8 cellular contexts compared by ENCODE assay signal in the genomic region with DNA sequence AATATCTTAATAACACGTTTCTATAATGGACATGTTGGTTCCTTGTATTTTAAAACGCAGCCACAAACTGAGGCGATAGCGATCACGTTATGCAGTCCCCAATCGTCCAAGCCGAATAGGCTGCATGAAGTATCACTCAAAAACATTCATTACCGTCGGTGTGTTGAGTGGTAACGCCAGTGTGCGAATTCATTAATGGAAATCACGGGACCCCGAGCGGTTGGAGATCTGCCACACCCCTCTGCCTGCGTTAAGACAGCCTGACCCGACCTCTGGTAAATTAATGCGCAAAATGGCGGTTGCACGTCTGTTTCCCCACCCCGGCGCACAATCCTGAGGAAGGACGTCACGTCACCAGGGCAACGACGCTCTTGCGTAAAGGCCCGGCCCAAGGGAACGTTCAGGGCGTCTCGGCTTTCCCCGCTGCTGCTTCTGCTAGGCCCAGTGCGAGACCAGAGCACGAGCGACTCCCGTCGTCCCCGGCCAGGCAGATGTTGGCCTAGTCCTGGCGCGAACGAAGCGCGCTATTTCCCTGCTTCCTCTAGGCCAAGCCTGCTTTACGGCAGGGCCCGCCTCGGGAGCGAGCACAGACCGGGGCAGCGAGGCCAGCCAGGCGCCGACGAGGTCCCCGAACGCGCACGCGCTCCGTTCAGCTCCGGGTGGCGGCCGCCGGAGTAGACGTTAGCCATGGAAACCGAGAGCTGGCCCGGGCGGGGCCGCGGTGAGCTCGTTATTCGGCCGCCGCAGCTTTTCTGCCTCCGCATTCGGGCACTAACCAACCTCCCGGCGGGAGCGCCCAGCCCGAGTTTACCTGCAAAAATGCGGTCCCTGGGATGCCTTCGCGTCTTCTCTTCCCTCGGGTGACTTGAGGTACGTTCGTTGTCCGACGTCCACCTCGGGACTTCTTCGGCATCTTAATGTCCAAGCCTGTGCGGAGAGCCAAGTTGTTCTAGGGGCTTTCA.
DNase-seq lines count a peak whose midpoint lies in the region; ATAC-seq and TF ChIP-seq lines count a peak whose summit lies in the region.

PCNX4 (plus strand) TSS at position 374 of the 962 bp plus-strand sequence. CDS start 15,716 bp downstream, outside the sequence.

- peak within 1 kb of the TSS; percentile 98 for H3K27ac ChIP-seq in cingulate gyrus (ENCODE audit: low read depth, low read length)

- TF ChIP-seq POLR2A in GM19193 (IDR thresholded peaks at IDR 0.05; ENCODE audit: extremely low read depth, insufficient read depth, insufficient read length) = peak; percentile 92

- peak; percentile 97 for ATAC-seq in HG03439 (IDR thresholded peaks at IDR 0.05; ENCODE audit: unreplicated experiment)

- DNase-seq in AML-193 (lab: John Stamatoyannopoulos, UW) (peak; percentile 95 to 96), NCI-H524 treated with DMSO at 0.1 percent for 48 hours (lab: John Stamatoyannopoulos, UW) (peak; percentile 100), kidney glomerular epithelial cell (lab: John Stamatoyannopoulos, UW) (peak; percentile 96)
- DNase-seq in activated CD4-positive, alpha-beta T cell treated with anti-CD3 and anti-CD28 coated beads for 4 hours = peak; percentile 94
- peak; percentile 77 to 80 for DNase-seq in stimulated activated CD4-positive, alpha-beta T cell treated with anti-CD3 and anti-CD28 coated beads, Interleukin-1b, Interleukin-23, amount 100 ng/mL, for 1 hour (ENCODE audit: low read depth in 2 of 2)

Comparison
In these comparisons a context has a peak if more than half of its experiments do, and no peak if none do; other contexts are left out.
1. Peak in every context shown above with its lines: DNase-seq, ATAC-seq and H3K27ac ChIP-seq.